Comparison of ENCODE assay signal across 12 cellular contexts in genomic region chr2:44951714-44952113, GRCh38. TPM values are rescaled to one million over a fixed set of nuclear protein-coding genes. Genes with fewer than 3 reads are reported as not detected.
A peak's percentile ranks its signal among the peaks of the same experiment; 100 is the strongest.
DNase-seq lines count a peak whose midpoint lies in the region; ATAC-seq and TF ChIP-seq lines count a peak whose summit lies in the region.
"Had no signal": no experiment of that assay in that cellular context is flagged by ENCODE, and none has a peak within 500 bp of the region (broad histone marks: within the 10 kb centered on the region; RNA-seq: fewer than 3 reads in every experiment).

No MANE protein-coding gene starts in this region.

- ATAC-seq in HG03097 (IDR thresholded peaks at IDR 0.05; ENCODE audit: low FRiP score, unreplicated experiment): no peak

- TF ChIP-seq EP300 in sigmoid colon (IDR thresholded peaks at IDR 0.05): no peak

- H3K4me2 ChIP-seq in PC-9: peak overlapping the region; percentile 62

- no peaks in the 10 kb centered on the region for H3K79me2 ChIP-seq in PC-9 (ENCODE audit: low read depth)

- H3K36me3 ChIP-seq in PC-9 (ENCODE audit: low read depth) (no peaks in the 10 kb centered on the region), sigmoid colon (no peaks in the 10 kb centered on the region)

- H2AFZ ChIP-seq in PC-9: peak overlapping the region; percentile 50; the same call in 1 of the 2 replicates

- H3K4me1 ChIP-seq in PC-9 (replicated peaks; ENCODE audit: insufficient read depth) (no peaks in the 10 kb centered on the region; the same call in 1 of the 2 replicates), sigmoid colon (peaks cover 0 to 46% (median 35%) of the 10 kb centered on the region in 4 donors)

- H4K20me1 ChIP-seq in PC-9 (ENCODE audit: insufficient read depth): no peaks in the 10 kb centered on the region

- WGBS in sigmoid colon, 2 donors: 46 to 66% methylated on average over 8 of the region's 8 CpGs

- intact Hi-C loops in PC-9 (cut with micrococcal nuclease; ENCODE audit: unreplicated experiment): loop anchor here (10.0 kb wide), 3 partner anchors 207 to 1337 kb away; no protein-coding TSS in a partner anchor
- intact Hi-C loops in sigmoid colon (cut with DNase I): loop anchor here (10.0 kb wide), 1 partner anchor 707 kb away; no protein-coding TSS in a partner anchor

- DNase-seq in DMS 273 (lab: John Stamatoyannopoulos, UW; ENCODE audit: unreplicated experiment) (peak; percentile 56), DMS 273 treated with DMSO at 0.1 percent for 48 hours (lab: John Stamatoyannopoulos, UW) (no peak), PC-9 (no peak), fibroblast of pulmonary artery (ENCODE audit: low read depth) (no peak), sigmoid colon (no peak), NOMO-1 treated with dmso at 0.1 percent for 144 hours (lab: John Stamatoyannopoulos, UW; ENCODE audit: unreplicated experiment) (no peak), epidermal melanocyte (ENCODE audit: insufficient read length, low spot score) (no peak)
- DNase-seq: NCI-H510A treated with DMSO at 0.1 percent for 48 hours had no signal

- no peak for TF ChIP-seq POLR2A in sigmoid colon (IDR thresholded peaks at IDR 0.05)

- TF ChIP-seq CTCF in PC-9 (conservative IDR thresholded peaks at IDR 0.05) (no peak), fibroblast of pulmonary artery (IDR thresholded peaks at IDR 0.05; ENCODE audit: low read length, missing control alignments) (no peak), sigmoid colon (IDR thresholded peaks at IDR 0.05) (no peak)

- H3K9me3 ChIP-seq in PC-9 (ENCODE audit: insufficient read depth, low read depth) (no peaks in the 10 kb centered on the region), sigmoid colon (no peaks in the 10 kb centered on the region)

- POLR2A ChIA-PET in PC-9 (lab: Charles Lee; ENCODE audit: unreplicated experiment): no interaction called here

- H3K27ac ChIP-seq in PC-9 (no peak overlapping the region), sigmoid colon (no peak overlapping the region)
- H3K27ac ChIP-seq: 22Rv1 had no signal

- no peaks in the 10 kb centered on the region for H3K27me3 ChIP-seq in PC-9 (ENCODE audit: insufficient read depth, low read depth)
- peaks cover 32 to 95% (median 83%) of the 10 kb centered on the region in 3 donors for H3K27me3 ChIP-seq in sigmoid colon

- no TSS peak for BruUV-seq in PC-9 (replicated peaks; lab: Mats Ljungman, UMichigan)

- no peaks in the 10 kb centered on the region for H3K9me2 ChIP-seq in PC-9 (ENCODE audit: insufficient read depth)

- peak overlapping the region; percentile 35; the same call in 1 of the 2 replicates for H3K4me3 ChIP-seq in PC-9
- H3K4me3 ChIP-seq in fibroblast of pulmonary artery (replicated peaks; ENCODE audit: low read depth, low read length): peak overlapping the region; percentile 43
- H3K4me3 ChIP-seq in sigmoid colon: peak overlapping the region in 3 of 4 donors; percentile 6 to 38 (median 37)

- H3F3A ChIP-seq in PC-9 (ENCODE audit: insufficient read depth, low read depth): no peaks in the 10 kb centered on the region; the same call in 1 of the 2 replicates

- CTCF ChIA-PET in PC-9 (lab: Charles Lee): interaction anchor here (0.6 kb wide), 2 partner anchors 149 to 205 kb away, joined by 3 read pairs; no protein-coding TSS in a partner anchor

RNA-seq across cellular contexts. Expression of gene SIX3, which starts 10.2 kb away (rescaled TPM):
- total RNA-seq in PC-9 (2021) (1.4 TPM in 2 replicates), sigmoid colon (not detected)
- polyA plus RNA-seq in sigmoid colon: not detected
- total RNA-seq: HT1080 had no signal
- polyA plus RNA-seq: esophagus had no signal

RNA-seq across cellular contexts. Expression of gene SIX2, which starts 57.5 kb away (rescaled TPM):
- total RNA-seq in PC-9 (2021) (10.2 and 11.9 TPM in 2 replicates), sigmoid colon (1 to 10 TPM in 1 of 4 donors, not detected in 3; 1.7 TPM)
- polyA plus RNA-seq in sigmoid colon: under 1 TPM in 1 of 3 donors, not detected in 2; 0.03 TPM
